In genomic region chr2:168371273-168371992, GRCh38 we compare ENCODE assay signal across 11 cellular contexts.
DNase-seq lines count a peak whose midpoint lies in the region; ATAC-seq and TF ChIP-seq lines count a peak whose summit lies in the region.
"Had no signal": no experiment of that assay in that cellular context is flagged by ENCODE, and none has a peak within 500 bp of the region (broad histone marks: within the 10 kb centered on the region; RNA-seq: fewer than 3 reads in every experiment).

No MANE protein-coding gene starts in this region.

- DNase-seq in NK-92 treated with Interleukin-12 subunit alpha and Interleukin-12 subunit beta, amount 100 ng/mL, for 24 hours (lab: John Stamatoyannopoulos, UW): peak; percentile 39
- DNase-seq in NK-92 (lab: John Stamatoyannopoulos, UW; ENCODE audit: unreplicated experiment) (no peak), posterior vena cava (ENCODE audit: low spot score) (peak; percentile 72), NCI-H524 treated with DMSO at 0.1 percent for 48 hours (lab: John Stamatoyannopoulos, UW) (no peak), A673 (ENCODE audit: low spot score) (no peak), A172 (ENCODE audit: low spot score) (no peak)
- DNase-seq: activated CD8-positive, alpha-beta memory T cell treated with anti-CD3 and anti-CD28 coated beads, Interleukin-2, amount 50 U/mL, for 48 hours; body of pancreas; HFFc6 had no signal

- no peaks in the 10 kb centered on the region for H3K27me3 ChIP-seq in A673 (replicated peaks; ENCODE audit: insufficient read depth, low read depth, low read length, poor library complexity)
- H3K27me3 ChIP-seq: body of pancreas had no signal

- no peaks in the 10 kb centered on the region for H3K9me3 ChIP-seq in A673 (ENCODE audit: low read depth, low read length, poor library complexity, severe bottlenecking)
- H3K9me3 ChIP-seq: body of pancreas had no signal

- TF ChIP-seq CTCF in A673 (conservative IDR thresholded peaks at IDR 0.05; ENCODE audit: low read depth, low read length): no peak

- CTCF ChIA-PET in A673 (lab: Charles Lee): no interaction called here

- BruUV-seq in A673 (replicated peaks; lab: Mats Ljungman, UMichigan): no TSS peak

- intact Hi-C loops in posterior vena cava (cut with DNase I) (no loop called here), A673 (cut with micrococcal nuclease; ENCODE audit: unreplicated experiment) (no loop called here)

- H3K4me3 ChIP-seq in A673 (ENCODE audit: low read depth, low read length, poor library complexity, severe bottlenecking): no peak overlapping the region
- H3K4me3 ChIP-seq: body of pancreas had no signal

- H3K36me3 ChIP-seq in A673 (ENCODE audit: insufficient read depth, low read length, poor library complexity, severe bottlenecking): no peaks in the 10 kb centered on the region

- POLR2A ChIA-PET in A673 (lab: Charles Lee; ENCODE audit: low non-redundant PET): no interaction called here

- H3K4me1 ChIP-seq in A673 (ENCODE audit: insufficient read depth, low read length, poor library complexity, severe bottlenecking): no peaks in the 10 kb centered on the region
- H3K4me1 ChIP-seq: body of pancreas had no signal

- no peak overlapping the region for H3K27ac ChIP-seq in A673 (ENCODE audit: low read depth, low read length, poor library complexity, severe bottlenecking)
- H3K27ac ChIP-seq: body of pancreas had no signal

- ATAC-seq in GM21825 (IDR thresholded peaks at IDR 0.05; ENCODE audit: unreplicated experiment): peak; percentile 98
- ATAC-seq in HG03521 (IDR thresholded peaks at IDR 0.05; ENCODE audit: unreplicated experiment): peak; percentile 65
- ATAC-seq: body of pancreas had no signal

Comparison
In these comparisons a context has a peak if more than half of its experiments do, and no peak if none do; other contexts are left out.
1. DNase-seq: peak in NK-92 treated with Interleukin-12 subunit alpha and Interleukin-12 subunit beta, amount 100 ng/mL, for 24 hours (single experiment) and posterior vena cava (single experiment); none in NK-92 (single experiment), NCI-H524 treated with DMSO at 0.1 percent for 48 hours (single experiment), A673 (single experiment) and A172 (single experiment).